Comparison of ENCODE assay signal across 21 cellular contexts in genomic region chr3:197428961-197429360, GRCh38.
DNase-seq lines count a peak whose midpoint lies in the region; ATAC-seq, FAIRE-seq and TF ChIP-seq lines count a peak whose summit lies in the region.
"Had no signal": no experiment of that assay in that cellular context is flagged by ENCODE, and none has a peak within 500 bp of the region (broad histone marks: within the 10 kb centered on the region; RNA-seq: fewer than 3 reads in every experiment).

No MANE protein-coding gene starts in this region.

- H3K4me1 Mint-ChIP-seq in activated naive CD4-positive, alpha-beta T cell treated with anti-CD3 and anti-CD28 coated beads, Interleukin-2, amount 50 U/mL, for 24 hours = peaks cover 24% of the 10 kb centered on the region
- H3K4me1 Mint-ChIP-seq in T-helper 17 cell = peaks cover 16% of the 10 kb centered on the region

- H3K36me3 ChIP-seq in urinary bladder (ENCODE audit: insufficient read depth) = no peaks in the 10 kb centered on the region
- H3K36me3 ChIP-seq: right lobe of liver, suprapubic skin had no signal

- H3K27ac Mint-ChIP-seq in activated naive CD4-positive, alpha-beta T cell treated with anti-CD3 and anti-CD28 coated beads, Interleukin-2, amount 50 U/mL, for 24 hours = peak overlapping the region; percentile 56
- H3K27ac Mint-ChIP-seq in T-helper 17 cell = peak overlapping the region; percentile 73
- H3K27ac Mint-ChIP-seq: immature natural killer cell, memory B cell had no signal

- no peak overlapping the region for H3K4me3 ChIP-seq in urinary bladder (ENCODE audit: low read depth, low read length)
- H3K4me3 ChIP-seq: right lobe of liver, suprapubic skin had no signal

- peak overlapping the region; percentile 57 for H3K27ac ChIP-seq in urinary bladder (ENCODE audit: low read depth)
- H3K27ac ChIP-seq: right lobe of liver had no signal

- DNase-seq in activated naive CD4-positive, alpha-beta T cell (lab: John Stamatoyannopoulos, UW) = no peak
- DNase-seq in T-helper 17 cell = no peak
- DNase-seq in iris pigment epithelial cell (ENCODE audit: low read depth) = peak; percentile 21
- DNase-seq in GM12892 (ENCODE audit: insufficient read length) = no peak
- DNase-seq in NCI-H69 (lab: John Stamatoyannopoulos, UW) = no peak
- DNase-seq: GDM1; glutamatergic neuron; immature natural killer cell; NCI-H146; nucleus accumbens; right lobe of liver; SHP77 treated with DMSO at 0.1 percent for 48 hours; stimulated activated CD4-positive, alpha-beta T cell treated with anti-CD3 and anti-CD28 coated beads, Interleukin-1b, Interleukin-23, amount 100 ng/mL, for 48 hours; T1000 had no signal

- no peaks in the 10 kb centered on the region for H3K4me1 ChIP-seq in urinary bladder (ENCODE audit: insufficient read depth)
- H3K4me1 ChIP-seq: right lobe of liver had no signal

- no peaks in the 10 kb centered on the region for H3K27me3 Mint-ChIP-seq in activated naive CD4-positive, alpha-beta T cell treated with anti-CD3 and anti-CD28 coated beads, Interleukin-2, amount 50 U/mL, for 24 hours
- peaks cover 41% of the 10 kb centered on the region for H3K27me3 Mint-ChIP-seq in T-helper 17 cell

- TF ChIP-seq POLR2A in GM12892 (IDR thresholded peaks at IDR 0.05; ENCODE audit: low read depth, low read length) = no peak

- no peaks in the 10 kb centered on the region for H3K36me3 Mint-ChIP-seq in activated naive CD4-positive, alpha-beta T cell treated with anti-CD3 and anti-CD28 coated beads, Interleukin-2, amount 50 U/mL, for 24 hours
- H3K36me3 Mint-ChIP-seq in T-helper 17 cell (ENCODE audit: low read depth) = no peaks in the 10 kb centered on the region
- H3K36me3 Mint-ChIP-seq: immature natural killer cell, memory B cell had no signal

- no peaks in the 10 kb centered on the region for H3K9me3 ChIP-seq in T-helper 17 cell (ENCODE audit: control insufficient read depth, low read length, poor library complexity, severe bottlenecking)
- H3K9me3 ChIP-seq: right lobe of liver, suprapubic skin had no signal

- ATAC-seq in T-helper 17 cell (no peak), HG03432 (IDR thresholded peaks at IDR 0.05; ENCODE audit: unreplicated experiment) (no peak)
- ATAC-seq: right lobe of liver had no signal

- H3K4me3 Mint-ChIP-seq in activated naive CD4-positive, alpha-beta T cell treated with anti-CD3 and anti-CD28 coated beads, Interleukin-2, amount 50 U/mL, for 24 hours = peak overlapping the region; percentile 30
- H3K4me3 Mint-ChIP-seq in T-helper 17 cell = peak overlapping the region; percentile 77

- FAIRE-seq in GM12892 (lab: Jason Lieb, UNC) = no peak
- FAIRE-seq: GM12891, H1 had no signal

- 54% methylated on average over 7 of the region's 7 CpGs for WGBS in urinary bladder

- no peaks in the 10 kb centered on the region for H3K9me3 Mint-ChIP-seq in activated naive CD4-positive, alpha-beta T cell treated with anti-CD3 and anti-CD28 coated beads, Interleukin-2, amount 50 U/mL, for 24 hours
- H3K9me3 Mint-ChIP-seq: immature natural killer cell, memory B cell had no signal
